Comparison of ENCODE assay signal across 32 cellular contexts in the genomic region with DNA sequence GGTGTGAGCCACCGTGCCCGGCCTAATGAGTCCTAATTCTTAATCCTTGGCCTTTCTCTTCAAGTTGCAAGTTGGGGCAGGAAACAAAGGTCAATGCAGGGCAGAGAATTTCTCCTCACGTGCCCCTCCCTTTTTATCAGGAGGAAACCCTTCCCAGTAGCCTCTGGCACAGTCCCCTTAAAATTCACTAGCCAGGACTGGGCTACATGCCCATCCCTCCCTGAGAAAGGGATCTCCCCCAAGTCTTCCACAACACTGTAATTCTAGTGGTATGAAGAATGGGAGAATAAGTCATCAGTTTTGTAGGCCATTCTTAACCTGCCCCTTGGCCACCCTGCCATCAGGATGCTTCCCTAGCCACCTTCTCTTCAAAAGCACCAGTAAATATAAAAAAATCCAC.
"Had no signal": no experiment of that assay in that cellular context is flagged by ENCODE, and none has a peak within 500 bp of the region (broad histone marks: within the 10 kb centered on the region; RNA-seq: fewer than 3 reads in every experiment).

No MANE protein-coding gene starts in this region.

- H3K9me3 ChIP-seq: neutrophil, ovary, psoas muscle, right lobe of liver, sigmoid colon, spleen, suprapubic skin, testis, tibial artery, transverse colon, upper lobe of right lung, uterus had no signal

- H3K27me3 Mint-ChIP-seq: progenitor cell of endocrine pancreas; stimulated activated memory B cell treated with anti-CD40 and anti-IgM and Interleukin-4, amounts not matched to agents 10 μg/mL and 1 μg/mL and 100 μg/mL, for 72 hours; stimulated activated naive CD8-positive, alpha-beta T cell treated with anti-CD3 and anti-CD28 coated beads, Interleukin-15, amount 100 ng/mL, for 72 hours; type B pancreatic cell had no signal

- H3K27ac Mint-ChIP-seq: naive thymus-derived CD4-positive, alpha-beta T cell; natural killer cell; nephron; progenitor cell of endocrine pancreas; stimulated activated memory B cell treated with anti-CD40 and anti-IgM and Interleukin-4, amounts not matched to agents 10 μg/mL and 1 μg/mL and 100 μg/mL, for 72 hours; stimulated activated naive CD8-positive, alpha-beta T cell treated with anti-CD3 and anti-CD28 coated beads, Interleukin-15, amount 100 ng/mL, for 72 hours; type B pancreatic cell had no signal

- H3K36me3 ChIP-seq: ovary, right lobe of liver, sigmoid colon, suprapubic skin, transverse colon, upper lobe of right lung, uterus had no signal

- H3K4me3 ChIP-seq: ovary, psoas muscle, right lobe of liver, sigmoid colon, smooth muscle cell, spleen, suprapubic skin, testis, tibial artery, transverse colon, upper lobe of right lung, uterus had no signal

- H2AFZ ChIP-seq: parathyroid adenoma had no signal

- H3K4me2 ChIP-seq: smooth muscle cell had no signal

- H3K27ac ChIP-seq: neutrophil, ovary, parathyroid adenoma, psoas muscle, right lobe of liver, sigmoid colon, spleen, suprapubic skin, testis, tibial artery, transverse colon, upper lobe of right lung, uterus had no signal

- DNase-seq: naive thymus-derived CD4-positive, alpha-beta T cell; natural killer cell; nucleus accumbens; ovary; posterior cingulate gyrus; psoas muscle; right cardiac atrium; right lobe of liver; sigmoid colon; spleen; stimulated activated CD4-positive, alpha-beta T cell treated with anti-CD3 and anti-CD28 coated beads, Interleukin-12 subunit alpha, Interleukin-12 subunit beta, amount 100 ng/mL, for 4 hours; stimulated activated CD4-positive, alpha-beta T cell treated with anti-CD3 and anti-CD28 coated beads, Interleukin-1b, Interleukin-23, amount 100 ng/mL, for 48 hours; stimulated activated CD4-positive, alpha-beta T cell treated with anti-CD3 and anti-CD28 coated beads, Interleukin-4, amount 100 ng/mL, for 1 hour; stimulated activated CD4-positive, alpha-beta T cell treated with anti-CD3 and anti-CD28 coated beads, Interleukin-4, amount 100 ng/mL, for 4 hours; stimulated activated CD8-positive, alpha-beta memory T cell treated with anti-CD3 and anti-CD28 coated beads, Interleukin-4, amount 100 ng/mL, for 48 hours; stimulated activated naive CD4-positive, alpha-beta T cell; stimulated activated naive CD8-positive, alpha-beta T cell treated with anti-CD3 and anti-CD28 coated beads, Interleukin-15, amount 100 ng/mL, for 72 hours; stimulated activated naive CD8-positive, alpha-beta T cell treated with anti-CD3 and anti-CD28 coated beads, Interleukin-15, Interleukin-2, amounts not matched to agents 100 U/mL and 50 U/mL, for 24 hours; substantia nigra; testis; tibial artery; transverse colon; upper lobe of right lung; uterus had no signal

- H3K27me3 ChIP-seq: neutrophil, ovary, right lobe of liver, sigmoid colon, spleen, suprapubic skin, testis, tibial artery, transverse colon, upper lobe of right lung, uterus had no signal

- H3K4me1 ChIP-seq: parathyroid adenoma, right lobe of liver, sigmoid colon, spleen, suprapubic skin, testis, tibial artery, transverse colon, upper lobe of right lung, uterus had no signal

- H3K9ac ChIP-seq: parathyroid adenoma had no signal

- H3K79me2 ChIP-seq: parathyroid adenoma had no signal

- H3K4me3 Mint-ChIP-seq: naive thymus-derived CD4-positive, alpha-beta T cell; natural killer cell; nephron; stimulated activated memory B cell treated with anti-CD40 and anti-IgM and Interleukin-4, amounts not matched to agents 10 μg/mL and 1 μg/mL and 100 μg/mL, for 72 hours; stimulated activated naive CD8-positive, alpha-beta T cell treated with anti-CD3 and anti-CD28 coated beads, Interleukin-15, amount 100 ng/mL, for 72 hours; type B pancreatic cell had no signal

- H3K9me3 Mint-ChIP-seq: naive thymus-derived CD4-positive, alpha-beta T cell; natural killer cell; nephron; stimulated activated memory B cell treated with anti-CD40 and anti-IgM and Interleukin-4, amounts not matched to agents 10 μg/mL and 1 μg/mL and 100 μg/mL, for 72 hours; stimulated activated naive CD8-positive, alpha-beta T cell treated with anti-CD3 and anti-CD28 coated beads, Interleukin-15, amount 100 ng/mL, for 72 hours; type B pancreatic cell had no signal

- H3K4me1 Mint-ChIP-seq: natural killer cell; nephron; stimulated activated memory B cell treated with anti-CD40 and anti-IgM and Interleukin-4, amounts not matched to agents 10 μg/mL and 1 μg/mL and 100 μg/mL, for 72 hours; stimulated activated naive CD8-positive, alpha-beta T cell treated with anti-CD3 and anti-CD28 coated beads, Interleukin-15, amount 100 ng/mL, for 72 hours had no signal

- H3K36me3 Mint-ChIP-seq: natural killer cell; stimulated activated memory B cell treated with anti-CD40 and anti-IgM and Interleukin-4, amounts not matched to agents 10 μg/mL and 1 μg/mL and 100 μg/mL, for 72 hours; type B pancreatic cell had no signal
